Comparison of ENCODE assay signal across 21 cellular contexts in the genomic region with DNA sequence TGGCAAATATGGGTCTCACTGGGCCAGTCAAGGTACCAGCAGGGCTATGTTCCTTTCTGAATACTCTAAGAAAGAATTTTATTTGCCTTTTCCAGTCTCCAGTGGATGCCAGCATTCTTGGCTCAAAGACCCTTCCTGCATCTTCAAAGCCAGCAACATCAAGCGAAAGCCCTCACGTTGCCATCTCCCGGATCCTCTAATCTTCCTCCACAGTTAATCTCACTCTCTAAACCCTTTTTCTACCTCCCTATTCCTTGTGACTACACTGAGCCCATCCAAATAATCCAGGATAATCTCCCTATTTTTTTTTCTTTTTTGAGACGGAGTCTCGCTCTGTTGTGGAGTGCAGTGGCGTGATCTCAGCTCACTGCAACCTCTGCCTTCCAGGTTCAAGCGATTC. TPM values are rescaled to one million over a fixed set of nuclear protein-coding genes. Genes with fewer than 3 reads are reported as not detected.
DNase-seq lines count a peak whose midpoint lies in the region; ATAC-seq and TF ChIP-seq lines count a peak whose summit lies in the region.
"Had no signal": no experiment of that assay in that cellular context is flagged by ENCODE, and none has a peak within 500 bp of the region (broad histone marks: within the 10 kb centered on the region; RNA-seq: fewer than 3 reads in every experiment).

No MANE protein-coding gene starts in this region.

- H3K27ac ChIP-seq in esophagus squamous epithelium: no peak overlapping the region
- H3K27ac ChIP-seq: 22Rv1, BLaER1, Peyer's patch had no signal

- H3K4me3 ChIP-seq in esophagus squamous epithelium: no peak overlapping the region
- H3K4me3 ChIP-seq: BLaER1, Peyer's patch had no signal

- no peak for ATAC-seq in stimulated activated effector memory CD8-positive, alpha-beta T cell treated with anti-CD3 and anti-CD28 coated beads, Interleukin-12 subunit alpha, Interleukin-12 subunit beta, amount 100 ng/mL, for 72 hours

- POLR2A ChIA-PET in activated CD4-positive, alpha-beta T cell treated with anti-CD3 and anti-CD28 coated beads, Interleukin-2, amount 10 ng/mL, durations not matched to agents 7 days and 5 days (lab: Charles Lee): no interaction called here

- TF ChIP-seq CTCF in chondrocyte (IDR thresholded peaks at IDR 0.05) (no peak), esophagus squamous epithelium (IDR thresholded peaks at IDR 0.05) (no peak)

- H3K9me3 Mint-ChIP-seq in activated CD4-positive, alpha-beta T cell treated with anti-CD3 and anti-CD28 coated beads, Interleukin-2, amount 10 ng/mL, durations not matched to agents 7 days and 5 days: no peaks in the 10 kb centered on the region
- no peaks in the 10 kb centered on the region for H3K9me3 Mint-ChIP-seq in chondrocyte (ENCODE audit: low read depth)
- no peaks in the 10 kb centered on the region for H3K9me3 Mint-ChIP-seq in stimulated activated effector memory CD8-positive, alpha-beta T cell treated with anti-CD3 and anti-CD28 coated beads, Interleukin-12 subunit alpha, Interleukin-12 subunit beta, amount 100 ng/mL, for 72 hours
- H3K9me3 Mint-ChIP-seq: CD4-positive, alpha-beta memory T cell had no signal

- no peaks in the 10 kb centered on the region for H3K27me3 Mint-ChIP-seq in activated CD4-positive, alpha-beta T cell treated with anti-CD3 and anti-CD28 coated beads, Interleukin-2, amount 10 ng/mL, durations not matched to agents 7 days and 5 days
- no peaks in the 10 kb centered on the region for H3K27me3 Mint-ChIP-seq in chondrocyte (ENCODE audit: low read depth)
- H3K27me3 Mint-ChIP-seq: CD4-positive, alpha-beta memory T cell had no signal

- peaks cover 49% of the 10 kb centered on the region for H3K36me3 Mint-ChIP-seq in activated CD4-positive, alpha-beta T cell treated with anti-CD3 and anti-CD28 coated beads, Interleukin-2, amount 10 ng/mL, durations not matched to agents 7 days and 5 days (ENCODE audit: low read depth)
- H3K36me3 Mint-ChIP-seq in chondrocyte (ENCODE audit: low read depth): peaks cover 16% of the 10 kb centered on the region
- H3K36me3 Mint-ChIP-seq in stimulated activated effector memory CD8-positive, alpha-beta T cell treated with anti-CD3 and anti-CD28 coated beads, Interleukin-12 subunit alpha, Interleukin-12 subunit beta, amount 100 ng/mL, for 72 hours: peaks cover 90% of the 10 kb centered on the region

- DNase-seq in activated CD4-positive, alpha-beta T cell treated with anti-CD3 and anti-CD28 coated beads, Interleukin-2, amount 10 ng/mL, durations not matched to agents 7 days and 5 days: no peak
- no peak for DNase-seq in activated CD4-positive, alpha-beta T cell treated with anti-CD3 and anti-CD28 coated beads for 4 hours
- peak; percentile 91 for DNase-seq in NCI-H82 treated with DMSO at 0.1 percent for 48 hours (lab: John Stamatoyannopoulos, UW; ENCODE audit: unreplicated experiment)
- DNase-seq in chondrocyte (ENCODE audit: low spot score): no peak
- DNase-seq in stimulated activated effector memory CD8-positive, alpha-beta T cell treated with anti-CD3 and anti-CD28 coated beads, Interleukin-12 subunit alpha, Interleukin-12 subunit beta, amount 100 ng/mL, for 72 hours (ENCODE audit: low spot score in 2 of 2): no peak
- DNase-seq in ureter (ENCODE audit: low spot score): no peak
- DNase-seq in esophagus squamous epithelium (lab: John Stamatoyannopoulos, UW): no peak
- no peak for DNase-seq in EL
- DNase-seq: ACHN; CD4-positive, alpha-beta memory T cell; DMS53; GF-D8; MM.1S; NCI-H1092; NCI-H1436; NCI-H1930; NCI-H2227 treated with DMSO at 0.1 percent for 48 hours; NCI-H774; Peyer's patch had no signal

- H3K36me3 ChIP-seq in esophagus squamous epithelium: peaks cover 0 to 53% (median 4%) of the 10 kb centered on the region in 3 donors

- no peaks in the 10 kb centered on the region for H3K9me3 ChIP-seq in esophagus squamous epithelium
- H3K9me3 ChIP-seq: BLaER1, Peyer's patch had no signal

- H3K4me3 Mint-ChIP-seq in activated CD4-positive, alpha-beta T cell treated with anti-CD3 and anti-CD28 coated beads, Interleukin-2, amount 10 ng/mL, durations not matched to agents 7 days and 5 days: no peak overlapping the region
- H3K4me3 Mint-ChIP-seq in chondrocyte (ENCODE audit: unreplicated experiment): no peak overlapping the region
- H3K4me3 Mint-ChIP-seq in stimulated activated effector memory CD8-positive, alpha-beta T cell treated with anti-CD3 and anti-CD28 coated beads, Interleukin-12 subunit alpha, Interleukin-12 subunit beta, amount 100 ng/mL, for 72 hours: no peak overlapping the region
- H3K4me3 Mint-ChIP-seq: CD4-positive, alpha-beta memory T cell had no signal

- CTCF ChIA-PET in activated CD4-positive, alpha-beta T cell treated with anti-CD3 and anti-CD28 coated beads, Interleukin-2, amount 10 ng/mL, durations not matched to agents 7 days and 5 days (lab: Charles Lee): no interaction called here

- no peaks in the 10 kb centered on the region for H3K27me3 ChIP-seq in esophagus squamous epithelium
- H3K27me3 ChIP-seq: BLaER1, Peyer's patch had no signal

- 92 to 98% methylated on average over 7 of the region's 7 CpGs for WGBS in esophagus squamous epithelium, 2 donors

- peaks cover 18% of the 10 kb centered on the region for H3K4me1 Mint-ChIP-seq in activated CD4-positive, alpha-beta T cell treated with anti-CD3 and anti-CD28 coated beads, Interleukin-2, amount 10 ng/mL, durations not matched to agents 7 days and 5 days
- H3K4me1 Mint-ChIP-seq in chondrocyte (ENCODE audit: low read depth): peaks cover 3% of the 10 kb centered on the region
- peaks cover 6% of the 10 kb centered on the region for H3K4me1 Mint-ChIP-seq in stimulated activated effector memory CD8-positive, alpha-beta T cell treated with anti-CD3 and anti-CD28 coated beads, Interleukin-12 subunit alpha, Interleukin-12 subunit beta, amount 100 ng/mL, for 72 hours

- H3K27ac Mint-ChIP-seq in activated CD4-positive, alpha-beta T cell treated with anti-CD3 and anti-CD28 coated beads, Interleukin-2, amount 10 ng/mL, durations not matched to agents 7 days and 5 days: peak overlapping the region; percentile 39
- peak overlapping the region; percentile 6 for H3K27ac Mint-ChIP-seq in chondrocyte (ENCODE audit: unreplicated experiment)
- H3K27ac Mint-ChIP-seq in stimulated activated effector memory CD8-positive, alpha-beta T cell treated with anti-CD3 and anti-CD28 coated beads, Interleukin-12 subunit alpha, Interleukin-12 subunit beta, amount 100 ng/mL, for 72 hours: peak overlapping the region; percentile 1

- TF ChIP-seq POLR2A in esophagus squamous epithelium (IDR thresholded peaks at IDR 0.05): no peak

- H3K4me1 ChIP-seq in esophagus squamous epithelium: no peaks in the 10 kb centered on the region
- H3K4me1 ChIP-seq: Peyer's patch had no signal

- intact Hi-C loops in esophagus squamous epithelium (cut with DNase I): no loop called here

RNA-seq across cellular contexts. Expression of a gene that starts 23.4 kb away (rescaled TPM):
- total RNA-seq in activated CD4-positive, alpha-beta T cell treated with anti-CD3 and anti-CD28 coated beads, Interleukin-2, amount 10 ng/mL, durations not matched to agents 7 days and 5 days: 10 to 100 TPM; 78.3 to 96.5 TPM
- total RNA-seq in chondrocyte: 43.9 to 46.8 TPM (median 46.0 TPM) in 3 replicates
- total RNA-seq in ureter: 59.4 TPM
- total RNA-seq in esophagus squamous epithelium: 10 to 100 TPM; 19.8 to 34.2 (median 25.4) TPM
